ENCODE assay signal across 24 cellular contexts in genomic region chr5:1831257-1831656, GRCh38. TPM values are rescaled to one million over a fixed set of nuclear protein-coding genes. Genes with fewer than 3 reads are reported as not detected.
"Had no signal": no experiment of that assay in that cellular context is flagged by ENCODE, and none has a peak within 500 bp of the region (broad histone marks: within the 10 kb centered on the region; RNA-seq: fewer than 3 reads in every experiment).

No MANE protein-coding gene starts in this region.

- H3K4me1 ChIP-seq: Peyer's patch, SJCRH30 had no signal

- H3K4me3 Mint-ChIP-seq: activated B cell treated with CpG ODN at 0.5 μM for 24 hours; activated CD4-positive, alpha-beta T cell treated with anti-CD3 and anti-CD28 coated beads, Interleukin-2, amount 10 ng/mL, durations not matched to agents 24 days and 14 days; activated CD8-positive, alpha-beta memory T cell treated with anti-CD3 and anti-CD28 coated beads, Interleukin-2, amount 10 ng/mL, durations not matched to agents 7 days and 5 days; activated naive CD4-positive, alpha-beta T cell treated with anti-CD3 and anti-CD28 coated beads, Interleukin-2, amount 10 ng/mL, durations not matched to agents 7 days and 5 days; activated naive CD8-positive, alpha-beta T cell treated with anti-CD3 and anti-CD28 coated beads for 36 hours; activated T-cell treated with anti-CD3 and anti-CD28 coated beads, Interleukin-2, amount 50 U/mL, for 24 hours had no signal

- H3K27me3 Mint-ChIP-seq: activated B cell treated with CpG ODN at 0.5 μM for 24 hours had no signal

- H3K9ac ChIP-seq: SK-N-SH had no signal

- H3K4me1 Mint-ChIP-seq: activated B cell treated with CpG ODN at 0.5 μM for 24 hours; activated CD4-positive, alpha-beta T cell treated with anti-CD3 and anti-CD28 coated beads, Interleukin-2, amount 10 ng/mL, durations not matched to agents 24 days and 14 days; activated naive CD4-positive, alpha-beta T cell treated with anti-CD3 and anti-CD28 coated beads, Interleukin-2, amount 10 ng/mL, durations not matched to agents 7 days and 5 days; activated naive CD8-positive, alpha-beta T cell treated with anti-CD3 and anti-CD28 coated beads for 36 hours had no signal

- H3K27ac ChIP-seq: brain microvascular endothelial cell, Peyer's patch, RWPE1, SJCRH30 had no signal

- H3K27ac Mint-ChIP-seq: activated B cell treated with CpG ODN at 0.5 μM for 24 hours; activated CD4-positive, alpha-beta T cell treated with anti-CD3 and anti-CD28 coated beads, Interleukin-2, amount 10 ng/mL, durations not matched to agents 24 days and 14 days; activated CD8-positive, alpha-beta memory T cell treated with anti-CD3 and anti-CD28 coated beads, Interleukin-2, amount 10 ng/mL, durations not matched to agents 7 days and 5 days; activated naive CD4-positive, alpha-beta T cell treated with anti-CD3 and anti-CD28 coated beads, Interleukin-2, amount 10 ng/mL, durations not matched to agents 7 days and 5 days; activated naive CD8-positive, alpha-beta T cell treated with anti-CD3 and anti-CD28 coated beads for 36 hours; activated T-cell treated with anti-CD3 and anti-CD28 coated beads, Interleukin-2, amount 50 U/mL, for 24 hours had no signal

- H3K9me3 ChIP-seq: MG63, Peyer's patch, SJCRH30, SK-N-SH had no signal

- H3K36me3 ChIP-seq: brain microvascular endothelial cell, Peyer's patch, SJCRH30 had no signal

- H3K36me3 Mint-ChIP-seq: activated CD8-positive, alpha-beta memory T cell treated with anti-CD3 and anti-CD28 coated beads, Interleukin-2, amount 10 ng/mL, durations not matched to agents 7 days and 5 days; activated naive CD8-positive, alpha-beta T cell treated with anti-CD3 and anti-CD28 coated beads for 36 hours had no signal

- DNase-seq: activated B cell treated with CpG ODN at 0.5 μM for 24 hours; activated CD4-positive, alpha-beta T cell treated with anti-CD3 and anti-CD28 coated beads for 1 hour; activated CD4-positive, alpha-beta T cell treated with anti-CD3 and anti-CD28 coated beads, Interleukin-2, amount 10 ng/mL, durations not matched to agents 24 days and 14 days; activated CD4-positive, alpha-beta T cell treated with anti-CD3 and anti-CD28 coated beads, Interleukin-2, amount 50 U/mL, for 48 hours; activated CD8-positive, alpha-beta memory T cell treated with anti-CD3 and anti-CD28 coated beads, Interleukin-2, amount 10 ng/mL, durations not matched to agents 7 days and 5 days; activated gamma-delta T cell treated with Interleukin-2 at 50 U/mL for 16 hours; activated naive CD4-positive, alpha-beta T cell treated with anti-CD3 and anti-CD28 coated beads, Interleukin-2, amount 10 ng/mL, durations not matched to agents 7 days and 5 days; activated naive CD8-positive, alpha-beta T cell treated with anti-CD3 and anti-CD28 coated beads for 36 hours; activated T-cell treated with anti-CD3 and anti-CD28 coated beads, Interleukin-2, amount 50 U/mL, for 24 hours; brain microvascular endothelial cell; MG63; NCI-H1105; NCI-H1436; NCI-H1694 treated with DMSO at 0.1 percent for 48 hours; NCI-H2081; NCI-H446; SJCRH30; SW 1271; T-helper 9 cell had no signal

- H3K9me3 Mint-ChIP-seq: activated B cell treated with CpG ODN at 0.5 μM for 24 hours; activated CD4-positive, alpha-beta T cell treated with anti-CD3 and anti-CD28 coated beads, Interleukin-2, amount 10 ng/mL, durations not matched to agents 24 days and 14 days; activated naive CD4-positive, alpha-beta T cell treated with anti-CD3 and anti-CD28 coated beads, Interleukin-2, amount 10 ng/mL, durations not matched to agents 7 days and 5 days; activated naive CD8-positive, alpha-beta T cell treated with anti-CD3 and anti-CD28 coated beads for 36 hours; activated T-cell treated with anti-CD3 and anti-CD28 coated beads, Interleukin-2, amount 50 U/mL, for 24 hours had no signal

- H3K4me3 ChIP-seq: MG63, Peyer's patch, SJCRH30 had no signal

- FAIRE-seq: TTC549 had no signal

RNA-seq across cellular contexts. Expression of gene IRX4, which starts 51.5 kb away (rescaled TPM):
- total RNA-seq: activated B cell treated with CpG ODN at 0.5 μM for 24 hours; activated CD4-positive, alpha-beta T cell treated with anti-CD3 and anti-CD28 coated beads, Interleukin-2, amount 10 ng/mL, durations not matched to agents 24 days and 14 days; activated CD8-positive, alpha-beta memory T cell treated with anti-CD3 and anti-CD28 coated beads, Interleukin-2, amount 10 ng/mL, durations not matched to agents 7 days and 5 days; activated naive CD8-positive, alpha-beta T cell treated with anti-CD3 and anti-CD28 coated beads for 36 hours; Peyer's patch; SJCRH30; T-helper 1 cell treated with Interleukin-12 subunit alpha and Interleukin-12 subunit beta and Interleukin-4 antibody, amounts not matched to agents 30 ng/mL and 1 ng/mL, for 36 hours had no signal
- polyA plus RNA-seq: SK-N-SH had no signal
